1 cellular context compared by ENCODE assay signal in the genomic region with DNA sequence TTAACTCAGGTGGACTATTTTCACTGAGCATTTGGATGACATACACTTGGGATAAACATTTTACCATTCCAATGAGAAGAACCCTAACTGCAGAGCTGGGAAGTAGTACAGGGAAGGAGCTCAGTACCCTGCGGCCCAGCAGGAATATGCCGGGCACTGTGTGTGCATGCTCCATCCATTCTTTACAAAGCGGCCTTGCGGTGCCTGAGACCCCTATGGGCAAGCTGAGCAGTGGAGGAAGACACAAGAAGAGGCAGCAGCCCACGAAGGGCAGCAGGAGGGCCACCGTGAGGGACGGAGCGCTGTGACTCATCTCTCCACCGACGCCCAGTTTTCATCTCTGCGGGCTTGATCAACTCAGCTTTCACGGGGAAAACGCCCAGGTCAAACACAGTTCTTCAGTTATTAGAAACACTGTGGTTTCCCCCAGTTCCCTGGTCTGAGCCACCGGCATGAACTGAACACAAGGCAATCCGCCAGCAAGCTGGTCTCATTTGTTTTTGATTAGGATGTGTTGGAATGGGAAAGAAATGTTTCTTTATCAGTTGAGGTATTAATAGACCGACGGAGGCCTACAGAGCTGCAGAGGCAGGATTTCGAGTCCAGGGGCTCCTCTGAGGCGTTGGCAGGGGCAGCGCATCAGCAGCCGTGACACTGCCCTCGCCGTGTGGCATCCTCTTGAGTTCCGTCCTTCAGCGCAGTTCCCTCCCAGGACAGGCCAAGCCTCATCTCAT.
TF ChIP-seq lines count a peak whose summit lies in the region.

No MANE protein-coding gene starts in this region.

TF ChIP-seq in K562, 482 proteins besides CTCF, POLR2A, EP300 and RAD21 (continued from another document):
- TF ChIP-seq, protein P1, sequence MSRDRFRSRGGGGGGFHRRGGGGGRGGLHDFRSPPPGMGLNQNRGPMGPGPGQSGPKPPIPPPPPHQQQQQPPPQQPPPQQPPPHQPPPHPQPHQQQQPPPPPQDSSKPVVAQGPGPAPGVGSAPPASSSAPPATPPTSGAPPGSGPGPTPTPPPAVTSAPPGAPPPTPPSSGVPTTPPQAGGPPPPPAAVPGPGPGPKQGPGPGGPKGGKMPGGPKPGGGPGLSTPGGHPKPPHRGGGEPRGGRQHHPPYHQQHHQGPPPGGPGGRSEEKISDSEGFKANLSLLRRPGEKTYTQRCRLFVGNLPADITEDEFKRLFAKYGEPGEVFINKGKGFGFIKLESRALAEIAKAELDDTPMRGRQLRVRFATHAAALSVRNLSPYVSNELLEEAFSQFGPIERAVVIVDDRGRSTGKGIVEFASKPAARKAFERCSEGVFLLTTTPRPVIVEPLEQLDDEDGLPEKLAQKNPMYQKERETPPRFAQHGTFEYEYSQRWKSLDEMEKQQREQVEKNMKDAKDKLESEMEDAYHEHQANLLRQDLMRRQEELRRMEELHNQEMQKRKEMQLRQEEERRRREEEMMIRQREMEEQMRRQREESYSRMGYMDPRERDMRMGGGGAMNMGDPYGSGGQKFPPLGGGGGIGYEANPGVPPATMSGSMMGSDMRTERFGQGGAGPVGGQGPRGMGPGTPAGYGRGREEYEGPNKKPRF (IDR thresholded peaks at IDR 0.05; ENCODE audit: low read depth, low read length): no peak
TF ChIP-seq in K562: peak in this region for 1.
